ENCODE assay signal across 18 cellular contexts in the genomic region with DNA sequence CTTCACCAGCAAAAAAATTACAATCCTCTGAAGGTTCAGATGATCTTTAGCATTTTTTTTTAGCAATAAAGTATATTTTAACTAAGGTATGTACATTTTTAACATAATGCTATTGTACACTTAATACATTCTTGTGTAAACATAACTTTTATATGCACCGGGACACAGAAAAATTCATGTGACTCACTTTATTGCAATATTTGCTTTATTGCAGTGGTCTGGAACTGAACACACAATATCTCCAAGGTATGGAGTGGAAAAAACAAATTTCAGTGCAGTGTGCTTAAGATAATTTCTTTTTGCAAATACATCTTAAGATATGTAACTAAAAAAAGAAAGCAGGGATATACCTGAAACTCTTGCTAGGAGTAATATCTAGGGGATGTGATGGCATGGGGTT.
DNase-seq lines count a peak whose midpoint lies in the region; ATAC-seq and TF ChIP-seq lines count a peak whose summit lies in the region.
"Had no signal": no experiment of that assay in that cellular context is flagged by ENCODE, and none has a peak within 500 bp of the region (broad histone marks: within the 10 kb centered on the region; RNA-seq: fewer than 3 reads in every experiment).

No MANE protein-coding gene starts in this region.

- no peak for TF ChIP-seq CTCF in 22Rv1 (IDR thresholded peaks at IDR 0.05)
- TF ChIP-seq CTCF in RWPE2 (IDR thresholded peaks at IDR 0.05; ENCODE audit: poor library complexity, severe bottlenecking) = no peak
- no peak for TF ChIP-seq CTCF in epithelial cell of esophagus (IDR thresholded peaks at IDR 0.05; ENCODE audit: insufficient read depth, low read depth, low read length, missing control alignments)
- TF ChIP-seq CTCF in brain microvascular endothelial cell (IDR thresholded peaks at IDR 0.05; ENCODE audit: low read depth, low read length, missing control alignments) = no peak

- DNase-seq in DMS53 treated with DMSO at 0.1 percent for 48 hours (lab: John Stamatoyannopoulos, UW; ENCODE audit: unreplicated experiment) = peak; percentile 91
- no peak for DNase-seq in RWPE2 (ENCODE audit: low spot score)
- peak; percentile 19 for DNase-seq in epithelial cell of esophagus (ENCODE audit: low read depth)
- DNase-seq in brain microvascular endothelial cell = no peak
- DNase-seq in DMS 273 treated with DMSO at 0.1 percent for 48 hours (lab: John Stamatoyannopoulos, UW) = no peak
- DNase-seq: 8988T; CD4-positive, CD25-positive, alpha-beta regulatory T cell; CD8-positive, alpha-beta T cell; DMS79; GDM1; H9 had no signal

- H3K27me3 ChIP-seq in RWPE2 (ENCODE audit: insufficient read depth, poor library complexity, severe bottlenecking) (no peaks in the 10 kb centered on the region), brain microvascular endothelial cell (replicated peaks) (no peaks in the 10 kb centered on the region)

- H3K4me3 ChIP-seq in RWPE2 (ENCODE audit: severe bottlenecking) = no peak overlapping the region
- no peak overlapping the region for H3K4me3 ChIP-seq in epithelial cell of esophagus (ENCODE audit: low read length)
- no peak overlapping the region for H3K4me3 ChIP-seq in brain microvascular endothelial cell (ENCODE audit: low read depth, low read length)
- H3K4me3 ChIP-seq: GM12878, GM23338 had no signal

- peaks cover 13% of the 10 kb centered on the region for H3K4me1 ChIP-seq in RWPE2 (ENCODE audit: insufficient read depth, poor library complexity, severe bottlenecking)

- no peaks in the 10 kb centered on the region for H3K9me3 ChIP-seq in RWPE2 (ENCODE audit: severe bottlenecking)

- H3K27ac ChIP-seq in 22Rv1 (0 out of 2 replicates have a peak overlapping the region, but pooled peaks have one; percentile 13), RWPE2 (ENCODE audit: poor library complexity, severe bottlenecking) (peak overlapping the region; percentile 25), brain microvascular endothelial cell (no peak overlapping the region)
- H3K27ac ChIP-seq: C4-2B had no signal

- H3K36me3 ChIP-seq in RWPE2 (ENCODE audit: low read depth) = no peaks in the 10 kb centered on the region
- H3K36me3 ChIP-seq in brain microvascular endothelial cell (replicated peaks) = no peaks in the 10 kb centered on the region

- in situ Hi-C loops in brain microvascular endothelial cell (cut with HindIII; ENCODE audit: low pct_ligation_motif_present, low sequenced_read_pairs) = no loop called here

- ATAC-seq in RWPE2 (ENCODE audit: low read depth) (peak; percentile 54), GM19467 (IDR thresholded peaks at IDR 0.05; ENCODE audit: unreplicated experiment) (no peak)
- ATAC-seq in activated CD4-positive, CD25-positive, alpha-beta regulatory T cell treated with anti-CD3 and anti-CD28 coated beads, Interleukin-2, amount 50 U/mL, for 24 hours = no peak
- ATAC-seq: CD8-positive, alpha-beta T cell; GM12878; GM23338; HCT116 had no signal

Comparison
In these comparisons a context has a peak if more than half of its experiments do, and no peak if none do; other contexts are left out.
1. DNase-seq: peak in DMS53 treated with DMSO at 0.1 percent for 48 hours (single experiment) and epithelial cell of esophagus (single experiment); none in RWPE2 (single experiment), brain microvascular endothelial cell (single experiment) and DMS 273 treated with DMSO at 0.1 percent for 48 hours (single experiment).